9 cellular contexts compared by ENCODE assay signal in genomic region chr13:50129065-50129922, GRCh38.
DNase-seq lines count a peak whose midpoint lies in the region; ATAC-seq and TF ChIP-seq lines count a peak whose summit lies in the region.
"Had no signal": no experiment of that assay in that cellular context is flagged by ENCODE, and none has a peak within 500 bp of the region (broad histone marks: within the 10 kb centered on the region; RNA-seq: fewer than 3 reads in every experiment).

No MANE protein-coding gene starts in this region.

- POLR2A ChIA-PET in activated CD4-positive, alpha-beta T cell treated with anti-CD3 and anti-CD28 coated beads for 36 hours (lab: Charles Lee): interaction anchor here (0.7 to 1.0 kb wide), 2 partner anchors 48 to 51 kb away, joined by 3 read pairs; no protein-coding TSS in a partner anchor

- intact Hi-C loops in activated CD4-positive, alpha-beta T cell treated with anti-CD3 and anti-CD28 coated beads for 36 hours (cut with DNase I, micrococcal nuclease): loop anchor here (5.0 kb wide), 4 partner anchors 93 to 783 kb away; partner anchors contain the start of gene KPNA3 (in 1 of the 2)
- intact Hi-C loops in testis (cut with DNase I; ENCODE audit: low total_unique reads): loop anchor here (5.0 kb wide), 1 partner anchor 47 kb away; no protein-coding TSS in a partner anchor

- peak overlapping the region; percentile 63 for H3K27ac Mint-ChIP-seq in activated CD4-positive, alpha-beta T cell treated with anti-CD3 and anti-CD28 coated beads for 36 hours
- peak overlapping the region; percentile 91 for H3K27ac Mint-ChIP-seq in activated naive CD4-positive, alpha-beta T cell treated with anti-CD3 and anti-CD28 coated beads, Interleukin-2, amount 10 ng/mL, durations not matched to agents 7 days and 5 days

- no peak for TF ChIP-seq CTCF in testis (IDR thresholded peaks at IDR 0.05)

- H3K4me3 Mint-ChIP-seq in activated CD4-positive, alpha-beta T cell treated with anti-CD3 and anti-CD28 coated beads for 36 hours: peak overlapping the region; percentile 67
- H3K4me3 Mint-ChIP-seq in activated naive CD4-positive, alpha-beta T cell treated with anti-CD3 and anti-CD28 coated beads, Interleukin-2, amount 10 ng/mL, durations not matched to agents 7 days and 5 days: peak overlapping the region; percentile 47

- peak overlapping the region; percentile 54 for H3K4me3 ChIP-seq in iPS-18c (ENCODE audit: insufficient read depth, low read depth, low read length)
- H3K4me3 ChIP-seq in testis: peak overlapping the region; percentile 27 to 32

- ATAC-seq in activated CD4-positive, alpha-beta T cell treated with anti-CD3 and anti-CD28 coated beads for 36 hours: no peak

- H3K9me3 ChIP-seq in iPS-18c (ENCODE audit: control insufficient read depth, insufficient read depth, low read length) (peaks cover 3% of the 10 kb centered on the region), testis (no peaks in the 10 kb centered on the region)

- no peaks in the 10 kb centered on the region for H3K36me3 ChIP-seq in testis (ENCODE audit: low read depth, missing control alignments)

- H3K27me3 ChIP-seq in testis: peaks cover 5% of the 10 kb centered on the region

- H3K4me1 ChIP-seq in testis: peaks cover 11% of the 10 kb centered on the region
- H3K4me1 ChIP-seq: foreskin keratinocyte had no signal

- peak overlapping the region in 1 of 2 donors; percentile 45 for H3K27ac ChIP-seq in testis
- H3K27ac ChIP-seq: foreskin keratinocyte had no signal

- no peak for TF ChIP-seq POLR2A in testis (IDR thresholded peaks at IDR 0.05)

- 25 to 30% methylated on average over 14 to 42 of the region's 42 CpGs for WGBS in testis, 2 donors

- CTCF ChIA-PET in activated CD4-positive, alpha-beta T cell treated with anti-CD3 and anti-CD28 coated beads for 36 hours (lab: Charles Lee): interaction anchor here (0.9 to 2.5 kb wide), 6 partner anchors 14 to 150 kb away, joined by 3 to 12 read pairs (median 4); partner anchors contain the start of gene TRIM13
- CTCF ChIA-PET in activated naive CD4-positive, alpha-beta T cell treated with anti-CD3 and anti-CD28 coated beads, Interleukin-2, amount 10 ng/mL, durations not matched to agents 7 days and 5 days (lab: Charles Lee): interaction anchor here (1.6 kb wide), 1 partner anchor 783 kb away, joined by 3 read pairs; no protein-coding TSS in a partner anchor

- peaks cover 4% of the 10 kb centered on the region for H3K36me3 Mint-ChIP-seq in activated CD4-positive, alpha-beta T cell treated with anti-CD3 and anti-CD28 coated beads for 36 hours (ENCODE audit: low read depth)
- H3K36me3 Mint-ChIP-seq in activated naive CD4-positive, alpha-beta T cell treated with anti-CD3 and anti-CD28 coated beads, Interleukin-2, amount 10 ng/mL, durations not matched to agents 7 days and 5 days: peaks cover 6% of the 10 kb centered on the region

- H3K4me1 Mint-ChIP-seq in activated CD4-positive, alpha-beta T cell treated with anti-CD3 and anti-CD28 coated beads for 36 hours: peaks cover 60% of the 10 kb centered on the region
- peaks cover 64% of the 10 kb centered on the region for H3K4me1 Mint-ChIP-seq in activated naive CD4-positive, alpha-beta T cell treated with anti-CD3 and anti-CD28 coated beads, Interleukin-2, amount 10 ng/mL, durations not matched to agents 7 days and 5 days

- peaks cover 2% of the 10 kb centered on the region for H3K9me3 Mint-ChIP-seq in activated CD4-positive, alpha-beta T cell treated with anti-CD3 and anti-CD28 coated beads for 36 hours (ENCODE audit: low read depth)
- H3K9me3 Mint-ChIP-seq in activated naive CD4-positive, alpha-beta T cell treated with anti-CD3 and anti-CD28 coated beads, Interleukin-2, amount 10 ng/mL, durations not matched to agents 7 days and 5 days: peaks cover 3% of the 10 kb centered on the region

- peaks cover 53% of the 10 kb centered on the region for H3K27me3 Mint-ChIP-seq in activated CD4-positive, alpha-beta T cell treated with anti-CD3 and anti-CD28 coated beads for 36 hours
- peaks cover 69% of the 10 kb centered on the region for H3K27me3 Mint-ChIP-seq in activated naive CD4-positive, alpha-beta T cell treated with anti-CD3 and anti-CD28 coated beads, Interleukin-2, amount 10 ng/mL, durations not matched to agents 7 days and 5 days

- peak; percentile 30 for DNase-seq in activated CD4-positive, alpha-beta T cell treated with anti-CD3 and anti-CD28 coated beads for 36 hours
- no peak for DNase-seq in activated CD4-positive, alpha-beta T cell treated with anti-CD3 and anti-CD28 coated beads, Interleukin-2, amount 50 U/mL, for 4 hours
- DNase-seq in activated naive CD4-positive, alpha-beta T cell treated with anti-CD3 and anti-CD28 coated beads, Interleukin-2, amount 10 ng/mL, durations not matched to agents 7 days and 5 days: peak; percentile 47
- no peak for DNase-seq in testis
- DNase-seq in RKO (ENCODE audit: low spot score): no peak
- no peak for DNase-seq in occipital lobe (lab: John Stamatoyannopoulos, UW)
- no peak for DNase-seq in AML-193 (lab: John Stamatoyannopoulos, UW)

Comparison
In these comparisons a context has a peak if more than half of its experiments do, and no peak if none do; other contexts are left out.
1. DNase-seq: peak in activated CD4-positive, alpha-beta T cell treated with anti-CD3 and anti-CD28 coated beads for 36 hours (single experiment) and activated naive CD4-positive, alpha-beta T cell treated with anti-CD3 and anti-CD28 coated beads, Interleukin-2, amount 10 ng/mL, durations not matched to agents 7 days and 5 days (single experiment); none in activated CD4-positive, alpha-beta T cell treated with anti-CD3 and anti-CD28 coated beads, Interleukin-2, amount 50 U/mL, for 4 hours (0 of 2), testis (single experiment), RKO (single experiment), occipital lobe (single experiment) and AML-193 (0 of 2).